ENCODE assay signal across 16 cellular contexts in genomic region chr3:151795276-151795675, GRCh38. TPM values are rescaled to one million over a fixed set of nuclear protein-coding genes. Genes with fewer than 3 reads are reported as not detected.
DNase-seq lines count a peak whose midpoint lies in the region; ATAC-seq and TF ChIP-seq lines count a peak whose summit lies in the region.
"Had no signal": no experiment of that assay in that cellular context is flagged by ENCODE, and none has a peak within 500 bp of the region (broad histone marks: within the 10 kb centered on the region; RNA-seq: fewer than 3 reads in every experiment).

No MANE protein-coding gene starts in this region.

- no peaks in the 10 kb centered on the region for H3K9me3 ChIP-seq in RWPE2 (ENCODE audit: severe bottlenecking)
- H3K9me3 ChIP-seq: testis had no signal

- H3K36me3 ChIP-seq in RWPE2 (ENCODE audit: low read depth) = no peaks in the 10 kb centered on the region
- H3K36me3 ChIP-seq: spleen had no signal

- H3K27me3 ChIP-seq in RWPE2 (ENCODE audit: insufficient read depth, poor library complexity, severe bottlenecking) = no peaks in the 10 kb centered on the region
- H3K27me3 ChIP-seq: spleen, testis had no signal

- H3K9me3 Mint-ChIP-seq in activated T-cell treated with anti-CD3 and anti-CD28 coated beads, Interleukin-2, amount 50 U/mL, for 4 hours = no peaks in the 10 kb centered on the region

- H3K27ac ChIP-seq in RWPE2 (ENCODE audit: poor library complexity, severe bottlenecking) = no peak overlapping the region
- H3K27ac ChIP-seq: 22Rv1, spleen, testis had no signal

- H3K4me1 Mint-ChIP-seq in activated T-cell treated with anti-CD3 and anti-CD28 coated beads, Interleukin-2, amount 50 U/mL, for 4 hours (ENCODE audit: low read depth) = no peaks in the 10 kb centered on the region

- no peaks in the 10 kb centered on the region for H3K36me3 Mint-ChIP-seq in activated T-cell treated with anti-CD3 and anti-CD28 coated beads, Interleukin-2, amount 50 U/mL, for 4 hours (ENCODE audit: insufficient read depth)

- TF ChIP-seq CTCF in RWPE2 (IDR thresholded peaks at IDR 0.05; ENCODE audit: poor library complexity, severe bottlenecking) = no peak

- ATAC-seq in RWPE2 (ENCODE audit: low read depth) (peak; percentile 89), HG03280 (IDR thresholded peaks at IDR 0.05; ENCODE audit: unreplicated experiment) (no peak)
- ATAC-seq in activated T-cell treated with anti-CD3 and anti-CD28 coated beads, Interleukin-2, amount 50 U/mL, for 4 hours = no peak

- DNase-seq in NCI-H82 (lab: John Stamatoyannopoulos, UW) (peak; percentile 53), NCI-H82 treated with DMSO at 0.1 percent for 48 hours (lab: John Stamatoyannopoulos, UW; ENCODE audit: unreplicated experiment) (no peak), RWPE2 (ENCODE audit: low spot score) (no peak), fibroblast of peridontal ligament (ENCODE audit: extremely low read depth) (peak; percentile 88), stromal cell of bone marrow (ENCODE audit: low read depth) (peak; percentile 74), iPS-NIHi7 (ENCODE audit: extremely low spot score) (no peak)
- no peak for DNase-seq in activated T-cell treated with anti-CD3 and anti-CD28 coated beads, Interleukin-2, amount 50 U/mL, for 4 hours
- DNase-seq: activated CD8-positive, alpha-beta memory T cell treated with anti-CD3 and anti-CD28 coated beads for 24 hours; activated gamma-delta T cell treated with Interleukin-2 at 50 U/mL for 16 hours; NCI-H1436; NCI-H69; testis had no signal

- peaks cover 20% of the 10 kb centered on the region for H3K4me1 ChIP-seq in RWPE2 (ENCODE audit: insufficient read depth, poor library complexity, severe bottlenecking)
- H3K4me1 ChIP-seq: spleen, testis had no signal

- H3K4me3 Mint-ChIP-seq in activated T-cell treated with anti-CD3 and anti-CD28 coated beads, Interleukin-2, amount 50 U/mL, for 4 hours = no peak overlapping the region

- H3K27me3 Mint-ChIP-seq in activated T-cell treated with anti-CD3 and anti-CD28 coated beads, Interleukin-2, amount 50 U/mL, for 4 hours (ENCODE audit: low read depth) = no peaks in the 10 kb centered on the region

- H3K4me3 ChIP-seq in RWPE2 (ENCODE audit: severe bottlenecking) = no peak overlapping the region
- H3K4me3 ChIP-seq: spleen, testis had no signal

RNA-seq across cellular contexts. Expression of gene AADAC, which starts 18.6 kb away (rescaled TPM):
- total RNA-seq in activated T-cell treated with anti-CD3 and anti-CD28 coated beads, Interleukin-2, amount 50 U/mL, for 4 hours = under 1 TPM; 0.11 to 0.18 (median 0.13) TPM
- total RNA-seq: cardiac septum had no signal

Comparison
In these comparisons a context has a peak if more than half of its experiments do, and no peak if none do; other contexts are left out.
1. DNase-seq: peak in NCI-H82 (single experiment), fibroblast of peridontal ligament (single experiment) and stromal cell of bone marrow (single experiment); none in NCI-H82 treated with DMSO at 0.1 percent for 48 hours (single experiment), RWPE2 (single experiment), activated T-cell treated with anti-CD3 and anti-CD28 coated beads, Interleukin-2, amount 50 U/mL, for 4 hours (single experiment) and iPS-NIHi7 (single experiment).